Comparison of ENCODE assay signal across 16 cellular contexts in the genomic region with DNA sequence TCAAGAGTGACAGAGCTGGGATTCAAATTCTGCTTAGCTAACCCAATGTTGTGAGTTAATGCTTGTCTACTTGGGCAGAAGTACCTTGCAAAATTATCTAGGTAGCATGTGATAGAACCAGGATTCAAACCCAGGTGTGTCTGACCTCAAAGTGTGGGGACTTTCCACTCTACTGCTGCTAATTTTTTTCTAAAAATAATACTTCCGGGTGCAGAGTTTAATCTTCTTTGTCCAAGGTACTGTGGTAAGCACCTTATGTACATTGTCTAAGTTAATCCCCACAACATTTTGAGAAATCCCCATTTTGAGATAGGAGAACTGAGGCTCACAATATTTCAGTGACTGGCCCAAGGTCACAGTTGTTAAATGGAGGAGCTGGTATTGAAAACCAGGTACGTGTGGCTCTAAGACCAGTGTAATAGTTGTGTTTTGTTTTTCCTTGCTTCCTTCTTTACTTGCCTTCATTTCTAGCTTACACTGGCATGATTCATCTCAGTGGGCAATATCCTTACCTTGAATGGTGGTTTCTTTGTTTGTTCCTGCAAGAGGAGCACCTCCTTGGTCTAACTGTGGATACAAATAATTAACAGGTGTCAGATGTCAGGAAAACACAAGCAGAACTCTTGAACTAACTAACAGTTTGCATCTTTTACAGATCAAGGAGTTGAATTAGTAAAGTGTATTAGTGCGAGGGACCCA. TPM values are rescaled to one million over a fixed set of nuclear protein-coding genes. Genes with fewer than 3 reads are reported as not detected.
DNase-seq lines count a peak whose midpoint lies in the region; ATAC-seq lines count a peak whose summit lies in the region.
"Had no signal": no experiment of that assay in that cellular context is flagged by ENCODE, and none has a peak within 500 bp of the region (broad histone marks: within the 10 kb centered on the region; RNA-seq: fewer than 3 reads in every experiment).

No MANE protein-coding gene starts in this region.

- H3K27ac Mint-ChIP-seq in naive B cell, result no peak overlapping the region
- H3K27ac Mint-ChIP-seq: activated T-helper 17 cell treated with anti-CD3 and anti-CD28 coated beads, Interleukin-2, amount 50 U/mL, for 72 hours; stimulated activated naive CD8-positive, alpha-beta T cell treated with anti-CD3 and anti-CD28 coated beads, Interleukin-15, amount 100 ng/mL, for 72 hours had no signal

- no peak overlapping the region for H3K4me3 Mint-ChIP-seq in naive B cell
- H3K4me3 Mint-ChIP-seq: activated T-helper 17 cell treated with anti-CD3 and anti-CD28 coated beads, Interleukin-2, amount 50 U/mL, for 72 hours; stimulated activated naive CD8-positive, alpha-beta T cell treated with anti-CD3 and anti-CD28 coated beads, Interleukin-15, amount 100 ng/mL, for 72 hours had no signal

- peaks cover 0 to 5% (median 0%) of the 10 kb centered on the region in 7 donors for H3K9me3 Mint-ChIP-seq in naive B cell

- peak; percentile 78 for ATAC-seq in GM19025 (IDR thresholded peaks at IDR 0.05; ENCODE audit: low read depth, unreplicated experiment)
- ATAC-seq in HG02623 (IDR thresholded peaks at IDR 0.05; ENCODE audit: unreplicated experiment), result peak; percentile 68
- ATAC-seq in HG03520 (IDR thresholded peaks at IDR 0.05; ENCODE audit: unreplicated experiment), result peak; percentile 81
- ATAC-seq in naive B cell (ENCODE audit: low read depth in 2 of 2), result peak; percentile 37 to 65
- ATAC-seq in GM21737 (IDR thresholded peaks at IDR 0.05; ENCODE audit: unreplicated experiment), result no peak
- ATAC-seq: activated T-helper 17 cell treated with anti-CD3 and anti-CD28 coated beads, Interleukin-2, amount 50 U/mL, for 72 hours; body of pancreas; stimulated activated naive CD8-positive, alpha-beta T cell treated with anti-CD3 and anti-CD28 coated beads, Interleukin-15, amount 100 ng/mL, for 72 hours had no signal

- peaks cover 15 to 23% (median 22%) of the 10 kb centered on the region in 3 donors for H3K27me3 Mint-ChIP-seq in naive B cell

- H3K4me1 Mint-ChIP-seq in naive B cell, result peaks cover 0 to 4% (median 0%) of the 10 kb centered on the region in 3 donors
- H3K4me1 Mint-ChIP-seq: activated T-helper 17 cell treated with anti-CD3 and anti-CD28 coated beads, Interleukin-2, amount 50 U/mL, for 72 hours; stimulated activated naive CD8-positive, alpha-beta T cell treated with anti-CD3 and anti-CD28 coated beads, Interleukin-15, amount 100 ng/mL, for 72 hours had no signal

- peaks cover 4 to 7% of the 10 kb centered on the region in 2 donors for H3K36me3 Mint-ChIP-seq in naive B cell

- DNase-seq in naive B cell (no peak), SKM-1 (lab: John Stamatoyannopoulos, UW; ENCODE audit: unreplicated experiment) (no peak)
- DNase-seq in activated CD4-positive, alpha-beta T cell treated with anti-CD3 and anti-CD28 coated beads for 48 hours, result no peak
- DNase-seq: body of pancreas; hypothalamus; NCI-H510A treated with DMSO at 0.1 percent for 48 hours; pancreas; Right ventricle myocardium superior; stimulated activated CD4-positive, alpha-beta T cell treated with anti-CD3 and anti-CD28 coated beads, Interleukin-2, amount 100 ng/mL, for 48 hours; stimulated activated naive CD8-positive, alpha-beta T cell treated with anti-CD3 and anti-CD28 coated beads, Interleukin-15, amount 100 ng/mL, for 72 hours; WERI-Rb-1 had no signal

RNA-seq across cellular contexts. Expression of a gene that starts 7.5 kb away (rescaled TPM):
- polyA plus RNA-seq in naive B cell (ENCODE audit: low read depth in 6 of 6), result under 1 TPM in 2 of 6 donors, not detected in 4; 0.18 to 0.22 TPM

RNA-seq across cellular contexts. Expression of a gene that starts 29.5 kb away (rescaled TPM):
- polyA plus RNA-seq in naive B cell (ENCODE audit: low read depth in 6 of 6), result 1 to 10 TPM; 1.3 to 5.0 (median 3.8) TPM

RNA-seq across cellular contexts. Expression of a gene that starts 29.7 kb away (rescaled TPM):
- 10 to 100 TPM in 5 of 6 donors, 1 to 10 TPM in 1; 9.2 to 15.0 (median 12.5) TPM for polyA plus RNA-seq in naive B cell (ENCODE audit: low read depth in 6 of 6)

RNA-seq across cellular contexts. Expression of a gene that starts 43.3 kb away (rescaled TPM):
- polyA plus RNA-seq in naive B cell (ENCODE audit: low read depth in 6 of 6), result under 1 TPM in 1 of 6 donors, not detected in 5; 0.12 TPM
